1 cellular context compared by ENCODE assay signal in genomic region chr2:174332607-174333001, GRCh38.
TF ChIP-seq lines count a peak whose summit lies in the region.

No MANE protein-coding gene starts in this region.

TF ChIP-seq in GM23338, 12 proteins besides CTCF, POLR2A, EP300 and RAD21 (continued from another document):
- no peak for TF ChIP-seq NANOG (IDR thresholded peaks at IDR 0.05; ENCODE audit: borderline replicate concordance)
- TF ChIP-seq ZNF331 (CRISPR knock-in tag; IDR thresholded peaks at IDR 0.05; ENCODE audit: low read depth) = no peak
- TF ChIP-seq POLR2AphosphoS5 (IDR thresholded peaks at IDR 0.05; ENCODE audit: low read depth) = no peak
- TF ChIP-seq, protein P1, sequence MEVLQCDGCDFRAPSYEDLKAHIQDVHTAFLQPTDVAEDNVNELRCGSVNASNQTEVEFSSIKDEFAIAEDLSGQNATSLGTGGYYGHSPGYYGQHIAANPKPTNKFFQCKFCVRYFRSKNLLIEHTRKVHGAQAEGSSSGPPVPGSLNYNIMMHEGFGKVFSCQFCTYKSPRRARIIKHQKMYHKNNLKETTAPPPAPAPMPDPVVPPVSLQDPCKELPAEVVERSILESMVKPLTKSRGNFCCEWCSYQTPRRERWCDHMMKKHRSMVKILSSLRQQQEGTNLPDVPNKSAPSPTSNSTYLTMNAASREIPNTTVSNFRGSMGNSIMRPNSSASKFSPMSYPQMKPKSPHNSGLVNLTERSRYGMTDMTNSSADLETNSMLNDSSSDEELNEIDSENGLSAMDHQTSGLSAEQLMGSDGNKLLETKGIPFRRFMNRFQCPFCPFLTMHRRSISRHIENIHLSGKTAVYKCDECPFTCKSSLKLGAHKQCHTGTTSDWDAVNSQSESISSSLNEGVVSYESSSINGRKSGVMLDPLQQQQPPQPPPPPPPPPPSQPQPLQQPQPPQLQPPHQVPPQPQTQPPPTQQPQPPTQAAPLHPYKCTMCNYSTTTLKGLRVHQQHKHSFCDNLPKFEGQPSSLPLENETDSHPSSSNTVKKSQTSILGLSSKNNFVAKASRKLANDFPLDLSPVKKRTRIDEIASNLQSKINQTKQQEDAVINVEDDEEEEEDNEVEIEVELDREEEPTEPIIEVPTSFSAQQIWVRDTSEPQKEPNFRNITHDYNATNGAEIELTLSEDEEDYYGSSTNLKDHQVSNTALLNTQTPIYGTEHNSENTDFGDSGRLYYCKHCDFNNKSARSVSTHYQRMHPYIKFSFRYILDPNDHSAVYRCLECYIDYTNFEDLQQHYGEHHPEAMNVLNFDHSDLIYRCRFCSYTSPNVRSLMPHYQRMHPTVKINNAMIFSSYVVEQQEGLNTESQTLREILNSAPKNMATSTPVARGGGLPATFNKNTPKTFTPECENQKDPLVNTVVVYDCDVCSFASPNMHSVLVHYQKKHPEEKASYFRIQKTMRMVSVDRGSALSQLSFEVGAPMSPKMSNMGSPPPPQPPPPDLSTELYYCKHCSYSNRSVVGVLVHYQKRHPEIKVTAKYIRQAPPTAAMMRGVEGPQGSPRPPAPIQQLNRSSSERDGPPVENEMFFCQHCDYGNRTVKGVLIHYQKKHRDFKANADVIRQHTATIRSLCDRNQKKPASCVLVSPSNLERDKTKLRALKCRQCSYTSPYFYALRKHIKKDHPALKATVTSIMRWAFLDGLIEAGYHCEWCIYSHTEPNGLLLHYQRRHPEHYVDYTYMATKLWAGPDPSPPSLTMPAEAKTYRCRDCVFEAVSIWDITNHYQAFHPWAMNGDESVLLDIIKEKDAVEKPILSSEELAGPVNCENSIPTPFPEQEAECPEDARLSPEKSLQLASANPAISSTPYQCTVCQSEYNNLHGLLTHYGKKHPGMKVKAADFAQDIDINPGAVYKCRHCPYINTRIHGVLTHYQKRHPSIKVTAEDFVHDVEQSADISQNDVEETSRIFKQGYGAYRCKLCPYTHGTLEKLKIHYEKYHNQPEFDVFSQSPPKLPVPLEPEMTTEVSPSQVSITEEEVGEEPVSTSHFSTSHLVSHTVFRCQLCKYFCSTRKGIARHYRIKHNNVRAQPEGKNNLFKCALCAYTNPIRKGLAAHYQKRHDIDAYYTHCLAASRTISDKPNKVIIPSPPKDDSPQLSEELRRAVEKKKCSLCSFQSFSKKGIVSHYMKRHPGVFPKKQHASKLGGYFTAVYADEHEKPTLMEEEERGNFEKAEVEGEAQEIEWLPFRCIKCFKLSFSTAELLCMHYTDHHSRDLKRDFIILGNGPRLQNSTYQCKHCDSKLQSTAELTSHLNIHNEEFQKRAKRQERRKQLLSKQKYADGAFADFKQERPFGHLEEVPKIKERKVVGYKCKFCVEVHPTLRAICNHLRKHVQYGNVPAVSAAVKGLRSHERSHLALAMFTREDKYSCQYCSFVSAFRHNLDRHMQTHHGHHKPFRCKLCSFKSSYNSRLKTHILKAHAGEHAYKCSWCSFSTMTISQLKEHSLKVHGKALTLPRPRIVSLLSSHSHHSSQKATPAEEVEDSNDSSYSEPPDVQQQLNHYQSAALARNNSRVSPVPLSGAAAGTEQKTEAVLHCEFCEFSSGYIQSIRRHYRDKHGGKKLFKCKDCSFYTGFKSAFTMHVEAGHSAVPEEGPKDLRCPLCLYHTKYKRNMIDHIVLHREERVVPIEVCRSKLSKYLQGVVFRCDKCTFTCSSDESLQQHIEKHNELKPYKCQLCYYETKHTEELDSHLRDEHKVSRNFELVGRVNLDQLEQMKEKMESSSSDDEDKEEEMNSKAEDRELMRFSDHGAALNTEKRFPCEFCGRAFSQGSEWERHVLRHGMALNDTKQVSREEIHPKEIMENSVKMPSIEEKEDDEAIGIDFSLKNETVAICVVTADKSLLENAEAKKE (CRISPR knock-in tag; IDR thresholded peaks at IDR 0.05) = no peak
- TF ChIP-seq EZH2 (IDR thresholded peaks at IDR 0.05; ENCODE audit: low read depth, unreplicated experiment) = no peak
- TF ChIP-seq EZH2phosphoT487 (IDR thresholded peaks at IDR 0.05; ENCODE audit: unreplicated experiment) = no peak
- TF ChIP-seq JUNB (IDR thresholded peaks at IDR 0.05; ENCODE audit: unreplicated experiment) = no peak
